1 cellular context compared by ENCODE assay signal in genomic region chr19:8243146-8243545, GRCh38.
TF ChIP-seq lines count a peak whose summit lies in the region.

No MANE protein-coding gene starts in this region.

TF ChIP-seq in K562, 482 proteins besides CTCF, POLR2A, EP300 and RAD21:
- TF ChIP-seq XRCC5 (IDR thresholded peaks at IDR 0.05; ENCODE audit: low read depth, low read length) (no peak), TBP (optimal IDR thresholded peaks at IDR 0.05; ENCODE audit: low read depth, low read length) (no peak), POLR3G (IDR thresholded peaks at IDR 0.05; ENCODE audit: extremely low read depth, insufficient read length, insufficient replicate concordance) (no peak), ZNF324 (CRISPR knock-in tag; IDR thresholded peaks at IDR 0.05) (peak; percentile 96), JUND (IDR thresholded peaks at IDR 0.05; ENCODE audit: borderline replicate concordance, low read depth, low read length) (no peak), JUND (tag; IDR thresholded peaks at IDR 0.05; ENCODE audit: borderline replicate concordance, low read depth, low read length) (no peak), ELF4 (CRISPR knock-in tag; IDR thresholded peaks at IDR 0.05) (no peak), ZNF212 (CRISPR knock-in tag; IDR thresholded peaks at IDR 0.05) (no peak), CBX5 (IDR thresholded peaks at IDR 0.05; ENCODE audit: borderline replicate concordance, low read depth) (0 out of 2 replicates have a peak, but pooled peaks have one; percentile 29), TRIM28 (IDR thresholded peaks at IDR 0.05) (peak; percentile 45; the same call in 1 of the 2 replicates), ZNF347 (CRISPR knock-in tag; IDR thresholded peaks at IDR 0.05; ENCODE audit: low read depth) (no peak), CBX3 (IDR thresholded peaks at IDR 0.05; ENCODE audit: borderline replicate concordance in 1 of 2, low read length in 2 of 2) (peak in 1 of 2 experiments; percentile 53; a peak in 1 of 3 replicates), ETS1 (conservative IDR thresholded peaks at IDR 0.05; ENCODE audit: control insufficient read depth, low read depth, low read length) (no peak), ZBTB49 (CRISPR knock-in tag; IDR thresholded peaks at IDR 0.05; ENCODE audit: borderline replicate concordance) (no peak)
- TF ChIP-seq, protein P1, sequence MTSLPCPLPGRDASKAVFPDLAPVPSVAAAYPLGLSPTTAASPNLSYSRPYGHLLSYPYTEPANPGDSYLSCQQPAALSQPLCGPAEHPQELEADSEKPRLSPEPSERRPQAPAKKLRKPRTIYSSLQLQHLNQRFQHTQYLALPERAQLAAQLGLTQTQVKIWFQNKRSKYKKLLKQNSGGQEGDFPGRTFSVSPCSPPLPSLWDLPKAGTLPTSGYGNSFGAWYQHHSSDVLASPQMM (CRISPR knock-in tag; IDR thresholded peaks at IDR 0.05), result no peak
- TF ChIP-seq, protein P2, sequence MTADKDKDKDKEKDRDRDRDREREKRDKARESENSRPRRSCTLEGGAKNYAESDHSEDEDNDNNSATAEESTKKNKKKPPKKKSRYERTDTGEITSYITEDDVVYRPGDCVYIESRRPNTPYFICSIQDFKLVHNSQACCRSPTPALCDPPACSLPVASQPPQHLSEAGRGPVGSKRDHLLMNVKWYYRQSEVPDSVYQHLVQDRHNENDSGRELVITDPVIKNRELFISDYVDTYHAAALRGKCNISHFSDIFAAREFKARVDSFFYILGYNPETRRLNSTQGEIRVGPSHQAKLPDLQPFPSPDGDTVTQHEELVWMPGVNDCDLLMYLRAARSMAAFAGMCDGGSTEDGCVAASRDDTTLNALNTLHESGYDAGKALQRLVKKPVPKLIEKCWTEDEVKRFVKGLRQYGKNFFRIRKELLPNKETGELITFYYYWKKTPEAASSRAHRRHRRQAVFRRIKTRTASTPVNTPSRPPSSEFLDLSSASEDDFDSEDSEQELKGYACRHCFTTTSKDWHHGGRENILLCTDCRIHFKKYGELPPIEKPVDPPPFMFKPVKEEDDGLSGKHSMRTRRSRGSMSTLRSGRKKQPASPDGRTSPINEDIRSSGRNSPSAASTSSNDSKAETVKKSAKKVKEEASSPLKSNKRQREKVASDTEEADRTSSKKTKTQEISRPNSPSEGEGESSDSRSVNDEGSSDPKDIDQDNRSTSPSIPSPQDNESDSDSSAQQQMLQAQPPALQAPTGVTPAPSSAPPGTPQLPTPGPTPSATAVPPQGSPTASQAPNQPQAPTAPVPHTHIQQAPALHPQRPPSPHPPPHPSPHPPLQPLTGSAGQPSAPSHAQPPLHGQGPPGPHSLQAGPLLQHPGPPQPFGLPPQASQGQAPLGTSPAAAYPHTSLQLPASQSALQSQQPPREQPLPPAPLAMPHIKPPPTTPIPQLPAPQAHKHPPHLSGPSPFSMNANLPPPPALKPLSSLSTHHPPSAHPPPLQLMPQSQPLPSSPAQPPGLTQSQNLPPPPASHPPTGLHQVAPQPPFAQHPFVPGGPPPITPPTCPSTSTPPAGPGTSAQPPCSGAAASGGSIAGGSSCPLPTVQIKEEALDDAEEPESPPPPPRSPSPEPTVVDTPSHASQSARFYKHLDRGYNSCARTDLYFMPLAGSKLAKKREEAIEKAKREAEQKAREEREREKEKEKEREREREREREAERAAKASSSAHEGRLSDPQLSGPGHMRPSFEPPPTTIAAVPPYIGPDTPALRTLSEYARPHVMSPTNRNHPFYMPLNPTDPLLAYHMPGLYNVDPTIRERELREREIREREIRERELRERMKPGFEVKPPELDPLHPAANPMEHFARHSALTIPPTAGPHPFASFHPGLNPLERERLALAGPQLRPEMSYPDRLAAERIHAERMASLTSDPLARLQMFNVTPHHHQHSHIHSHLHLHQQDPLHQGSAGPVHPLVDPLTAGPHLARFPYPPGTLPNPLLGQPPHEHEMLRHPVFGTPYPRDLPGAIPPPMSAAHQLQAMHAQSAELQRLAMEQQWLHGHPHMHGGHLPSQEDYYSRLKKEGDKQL (CRISPR knock-in tag; IDR thresholded peaks at IDR 0.05; ENCODE audit: borderline replicate concordance), result no peak
